1 cellular context compared by ENCODE assay signal in genomic region chr3:12471228-12471627, GRCh38.
TF ChIP-seq lines count a peak whose summit lies in the region.

No MANE protein-coding gene starts in this region.

TF ChIP-seq in HCT116, 20 proteins besides CTCF, POLR2A, EP300 and RAD21 (continued from another document):
- TF ChIP-seq POLR2AphosphoS5 (IDR thresholded peaks at IDR 0.05; ENCODE audit: low read depth, low read length) = peak; percentile 55; the same call in 1 of the 2 replicates
- peak; percentile 55 for TF ChIP-seq SIN3A (IDR thresholded peaks at IDR 0.05; ENCODE audit: low read depth)
- peak; percentile 73; the same call in 1 of the 2 replicates for TF ChIP-seq CEBPB (IDR thresholded peaks at IDR 0.05; ENCODE audit: low read depth)
- TF ChIP-seq ZNF274 (IDR thresholded peaks at IDR 0.05; ENCODE audit: low read depth, low read length) = no peak
- TF ChIP-seq, protein P1, sequence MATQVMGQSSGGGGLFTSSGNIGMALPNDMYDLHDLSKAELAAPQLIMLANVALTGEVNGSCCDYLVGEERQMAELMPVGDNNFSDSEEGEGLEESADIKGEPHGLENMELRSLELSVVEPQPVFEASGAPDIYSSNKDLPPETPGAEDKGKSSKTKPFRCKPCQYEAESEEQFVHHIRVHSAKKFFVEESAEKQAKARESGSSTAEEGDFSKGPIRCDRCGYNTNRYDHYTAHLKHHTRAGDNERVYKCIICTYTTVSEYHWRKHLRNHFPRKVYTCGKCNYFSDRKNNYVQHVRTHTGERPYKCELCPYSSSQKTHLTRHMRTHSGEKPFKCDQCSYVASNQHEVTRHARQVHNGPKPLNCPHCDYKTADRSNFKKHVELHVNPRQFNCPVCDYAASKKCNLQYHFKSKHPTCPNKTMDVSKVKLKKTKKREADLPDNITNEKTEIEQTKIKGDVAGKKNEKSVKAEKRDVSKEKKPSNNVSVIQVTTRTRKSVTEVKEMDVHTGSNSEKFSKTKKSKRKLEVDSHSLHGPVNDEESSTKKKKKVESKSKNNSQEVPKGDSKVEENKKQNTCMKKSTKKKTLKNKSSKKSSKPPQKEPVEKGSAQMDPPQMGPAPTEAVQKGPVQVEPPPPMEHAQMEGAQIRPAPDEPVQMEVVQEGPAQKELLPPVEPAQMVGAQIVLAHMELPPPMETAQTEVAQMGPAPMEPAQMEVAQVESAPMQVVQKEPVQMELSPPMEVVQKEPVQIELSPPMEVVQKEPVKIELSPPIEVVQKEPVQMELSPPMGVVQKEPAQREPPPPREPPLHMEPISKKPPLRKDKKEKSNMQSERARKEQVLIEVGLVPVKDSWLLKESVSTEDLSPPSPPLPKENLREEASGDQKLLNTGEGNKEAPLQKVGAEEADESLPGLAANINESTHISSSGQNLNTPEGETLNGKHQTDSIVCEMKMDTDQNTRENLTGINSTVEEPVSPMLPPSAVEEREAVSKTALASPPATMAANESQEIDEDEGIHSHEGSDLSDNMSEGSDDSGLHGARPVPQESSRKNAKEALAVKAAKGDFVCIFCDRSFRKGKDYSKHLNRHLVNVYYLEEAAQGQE (IDR thresholded peaks at IDR 0.05; ENCODE audit: low read depth) = no peak
- TF ChIP-seq EZH2phosphoT487 (IDR thresholded peaks at IDR 0.05; ENCODE audit: borderline replicate concordance) = no peak
- no peak for TF ChIP-seq EZH2 (IDR thresholded peaks at IDR 0.05)
- TF ChIP-seq ELF1 (IDR thresholded peaks at IDR 0.05; ENCODE audit: borderline replicate concordance, low read depth) = no peak
- peak; percentile 97 for TF ChIP-seq JUND (IDR thresholded peaks at IDR 0.05)
